Comparison of ENCODE assay signal across 1 cellular context in the genomic region with DNA sequence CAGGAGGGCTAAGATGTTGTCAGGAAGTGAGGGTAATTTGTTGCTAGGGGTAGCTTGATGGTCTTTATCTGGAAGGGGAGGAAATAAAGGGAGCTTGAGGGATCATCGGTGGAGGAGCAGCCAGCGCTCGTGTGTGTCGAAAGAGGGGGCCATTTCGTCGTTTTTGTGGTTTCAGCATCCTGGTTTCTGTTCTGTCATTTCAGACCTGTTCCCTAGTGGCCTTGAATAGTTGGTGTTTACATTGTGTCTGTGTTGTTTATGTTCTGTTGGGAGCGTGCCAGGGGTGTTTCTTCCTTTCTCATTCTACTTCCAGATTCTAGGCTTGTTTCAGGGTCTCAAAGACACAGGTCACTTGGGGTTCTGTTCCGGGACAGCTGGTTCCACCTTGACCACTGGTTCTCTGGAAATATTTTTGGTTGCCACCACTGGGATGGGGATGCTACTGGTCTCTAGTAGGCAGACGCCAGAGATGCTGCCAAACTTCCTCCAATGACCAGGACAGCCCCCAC.
TF ChIP-seq lines count a peak whose summit lies in the region.

No MANE protein-coding gene starts in this region.

TF ChIP-seq in HepG2, 621 proteins besides CTCF, POLR2A, EP300 and RAD21 (continued from another document and continues in another):
- TF ChIP-seq, protein P1, sequence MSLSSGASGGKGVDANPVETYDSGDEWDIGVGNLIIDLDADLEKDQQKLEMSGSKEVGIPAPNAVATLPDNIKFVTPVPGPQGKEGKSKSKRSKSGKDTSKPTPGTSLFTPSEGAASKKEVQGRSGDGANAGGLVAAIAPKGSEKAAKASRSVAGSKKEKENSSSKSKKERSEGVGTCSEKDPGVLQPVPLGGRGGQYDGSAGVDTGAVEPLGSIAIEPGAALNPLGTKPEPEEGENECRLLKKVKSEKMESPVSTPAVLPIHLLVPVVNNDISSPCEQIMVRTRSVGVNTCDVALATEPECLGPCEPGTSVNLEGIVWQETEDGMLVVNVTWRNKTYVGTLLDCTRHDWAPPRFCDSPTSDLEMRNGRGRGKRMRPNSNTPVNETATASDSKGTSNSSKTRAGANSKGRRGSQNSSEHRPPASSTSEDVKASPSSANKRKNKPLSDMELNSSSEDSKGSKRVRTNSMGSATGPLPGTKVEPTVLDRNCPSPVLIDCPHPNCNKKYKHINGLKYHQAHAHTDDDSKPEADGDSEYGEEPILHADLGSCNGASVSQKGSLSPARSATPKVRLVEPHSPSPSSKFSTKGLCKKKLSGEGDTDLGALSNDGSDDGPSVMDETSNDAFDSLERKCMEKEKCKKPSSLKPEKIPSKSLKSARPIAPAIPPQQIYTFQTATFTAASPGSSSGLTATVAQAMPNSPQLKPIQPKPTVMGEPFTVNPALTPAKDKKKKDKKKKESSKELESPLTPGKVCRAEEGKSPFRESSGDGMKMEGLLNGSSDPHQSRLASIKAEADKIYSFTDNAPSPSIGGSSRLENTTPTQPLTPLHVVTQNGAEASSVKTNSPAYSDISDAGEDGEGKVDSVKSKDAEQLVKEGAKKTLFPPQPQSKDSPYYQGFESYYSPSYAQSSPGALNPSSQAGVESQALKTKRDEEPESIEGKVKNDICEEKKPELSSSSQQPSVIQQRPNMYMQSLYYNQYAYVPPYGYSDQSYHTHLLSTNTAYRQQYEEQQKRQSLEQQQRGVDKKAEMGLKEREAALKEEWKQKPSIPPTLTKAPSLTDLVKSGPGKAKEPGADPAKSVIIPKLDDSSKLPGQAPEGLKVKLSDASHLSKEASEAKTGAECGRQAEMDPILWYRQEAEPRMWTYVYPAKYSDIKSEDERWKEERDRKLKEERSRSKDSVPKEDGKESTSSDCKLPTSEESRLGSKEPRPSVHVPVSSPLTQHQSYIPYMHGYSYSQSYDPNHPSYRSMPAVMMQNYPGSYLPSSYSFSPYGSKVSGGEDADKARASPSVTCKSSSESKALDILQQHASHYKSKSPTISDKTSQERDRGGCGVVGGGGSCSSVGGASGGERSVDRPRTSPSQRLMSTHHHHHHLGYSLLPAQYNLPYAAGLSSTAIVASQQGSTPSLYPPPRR (CRISPR knock-in tag; IDR thresholded peaks at IDR 0.05; ENCODE audit: borderline replicate concordance) = peak; percentile 44; the same call in 1 of the 2 replicates
- TF ChIP-seq BHLHE40 (IDR thresholded peaks at IDR 0.05; ENCODE audit: low read length) (peak; percentile 64; the same call in 1 of the 2 replicates), ZNF850 (CRISPR knock-in tag; conservative IDR thresholded peaks at IDR 0.05) (no peak), NFKB2 (CRISPR knock-in tag; IDR thresholded peaks at IDR 0.05; ENCODE audit: borderline replicate concordance) (no peak), EED (CRISPR knock-in tag; IDR thresholded peaks at IDR 0.05) (peak; percentile 48; the same call in 1 of the 2 replicates), ZKSCAN1 (IDR thresholded peaks at IDR 0.05; ENCODE audit: low read length) (no peak), ZNF644 (CRISPR knock-in tag; IDR thresholded peaks at IDR 0.05; ENCODE audit: low read depth) (0 out of 2 replicates have a peak, but pooled peaks have one; percentile 32), ZNF792 (CRISPR knock-in tag; IDR thresholded peaks at IDR 0.05) (peak; percentile 44; the same call in 1 of the 2 replicates), ZNF547 (CRISPR knock-in tag; IDR thresholded peaks at IDR 0.05) (0 out of 2 replicates have a peak, but pooled peaks have one; percentile 35), MED1 (CRISPR knock-in tag; IDR thresholded peaks at IDR 0.05) (peak; percentile 78), LCORL (IDR thresholded peaks at IDR 0.05) (no peak; the same call in 1 of the 2 replicates), LCORL (CRISPR knock-in tag; IDR thresholded peaks at IDR 0.05) (peak; percentile 90), NR2C2 (CRISPR knock-in tag; IDR thresholded peaks at IDR 0.05; ENCODE audit: borderline replicate concordance) (peak; percentile 35; the same call in 1 of the 2 replicates), AKNA (CRISPR knock-in tag; IDR thresholded peaks at IDR 0.05; ENCODE audit: borderline replicate concordance) (no peak), ZNF331 (CRISPR knock-in tag; IDR thresholded peaks at IDR 0.05) (peak; percentile 66; the same call in 1 of the 2 replicates), ZMYM4 (CRISPR knock-in tag; IDR thresholded peaks at IDR 0.05) (peak; percentile 44; the same call in 1 of the 2 replicates), FOXK1 (CRISPR knock-in tag; IDR thresholded peaks at IDR 0.05; ENCODE audit: borderline replicate concordance, low read depth) (peak; percentile 99), HMGA1 (CRISPR knock-in tag; conservative IDR thresholded peaks at IDR 0.05) (no peak), ZNF615 (CRISPR knock-in tag; IDR thresholded peaks at IDR 0.05; ENCODE audit: borderline replicate concordance) (no peak), CENPBD1 (CRISPR knock-in tag; IDR thresholded peaks at IDR 0.05; ENCODE audit: borderline replicate concordance, low read depth) (no peak), PPARG (CRISPR knock-in tag; conservative IDR thresholded peaks at IDR 0.05) (0 out of 2 replicates have a peak, but pooled peaks have one; percentile 54), ZNF780A (CRISPR knock-in tag; IDR thresholded peaks at IDR 0.05) (no peak), HNF4A (CRISPR knock-in tag; IDR thresholded peaks at IDR 0.05) (peak; percentile 25; the same call in 1 of the 2 replicates), HMG20A (CRISPR knock-in tag; IDR thresholded peaks at IDR 0.05; ENCODE audit: borderline replicate concordance) (peak; percentile 56; the same call in 1 of the 2 replicates), ZFP36L1 (CRISPR knock-in tag; IDR thresholded peaks at IDR 0.05) (no peak), HOMEZ (CRISPR knock-in tag; IDR thresholded peaks at IDR 0.05; ENCODE audit: low read depth) (peak; percentile 66; the same call in 1 of the 2 replicates), POLR2AphosphoS5 (IDR thresholded peaks at IDR 0.05; ENCODE audit: low read depth, low read length) (no peak), FOXA3 (CRISPR knock-in tag; IDR thresholded peaks at IDR 0.05) (peak; percentile 98), KLF9 (CRISPR knock-in tag; IDR thresholded peaks at IDR 0.05; ENCODE audit: low read depth) (no peak), ZNF230 (CRISPR knock-in tag; IDR thresholded peaks at IDR 0.05) (no peak)
- TF ChIP-seq, protein P2, sequence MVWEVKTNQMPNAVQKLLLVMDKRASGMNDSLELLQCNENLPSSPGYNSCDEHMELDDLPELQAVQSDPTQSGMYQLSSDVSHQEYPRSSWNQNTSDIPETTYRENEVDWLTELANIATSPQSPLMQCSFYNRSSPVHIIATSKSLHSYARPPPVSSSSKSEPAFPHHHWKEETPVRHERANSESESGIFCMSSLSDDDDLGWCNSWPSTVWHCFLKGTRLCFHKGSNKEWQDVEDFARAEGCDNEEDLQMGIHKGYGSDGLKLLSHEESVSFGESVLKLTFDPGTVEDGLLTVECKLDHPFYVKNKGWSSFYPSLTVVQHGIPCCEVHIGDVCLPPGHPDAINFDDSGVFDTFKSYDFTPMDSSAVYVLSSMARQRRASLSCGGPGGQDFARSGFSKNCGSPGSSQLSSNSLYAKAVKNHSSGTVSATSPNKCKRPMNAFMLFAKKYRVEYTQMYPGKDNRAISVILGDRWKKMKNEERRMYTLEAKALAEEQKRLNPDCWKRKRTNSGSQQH (CRISPR knock-in tag; IDR thresholded peaks at IDR 0.05; ENCODE audit: low read depth) = peak; percentile 46; the same call in 1 of the 2 replicates
- TF ChIP-seq, protein P3, sequence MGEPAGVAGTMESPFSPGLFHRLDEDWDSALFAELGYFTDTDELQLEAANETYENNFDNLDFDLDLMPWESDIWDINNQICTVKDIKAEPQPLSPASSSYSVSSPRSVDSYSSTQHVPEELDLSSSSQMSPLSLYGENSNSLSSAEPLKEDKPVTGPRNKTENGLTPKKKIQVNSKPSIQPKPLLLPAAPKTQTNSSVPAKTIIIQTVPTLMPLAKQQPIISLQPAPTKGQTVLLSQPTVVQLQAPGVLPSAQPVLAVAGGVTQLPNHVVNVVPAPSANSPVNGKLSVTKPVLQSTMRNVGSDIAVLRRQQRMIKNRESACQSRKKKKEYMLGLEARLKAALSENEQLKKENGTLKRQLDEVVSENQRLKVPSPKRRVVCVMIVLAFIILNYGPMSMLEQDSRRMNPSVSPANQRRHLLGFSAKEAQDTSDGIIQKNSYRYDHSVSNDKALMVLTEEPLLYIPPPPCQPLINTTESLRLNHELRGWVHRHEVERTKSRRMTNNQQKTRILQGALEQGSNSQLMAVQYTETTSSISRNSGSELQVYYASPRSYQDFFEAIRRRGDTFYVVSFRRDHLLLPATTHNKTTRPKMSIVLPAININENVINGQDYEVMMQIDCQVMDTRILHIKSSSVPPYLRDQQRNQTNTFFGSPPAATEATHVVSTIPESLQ (CRISPR knock-in tag; conservative IDR thresholded peaks at IDR 0.05) = no peak
- TF ChIP-seq, protein P4, sequence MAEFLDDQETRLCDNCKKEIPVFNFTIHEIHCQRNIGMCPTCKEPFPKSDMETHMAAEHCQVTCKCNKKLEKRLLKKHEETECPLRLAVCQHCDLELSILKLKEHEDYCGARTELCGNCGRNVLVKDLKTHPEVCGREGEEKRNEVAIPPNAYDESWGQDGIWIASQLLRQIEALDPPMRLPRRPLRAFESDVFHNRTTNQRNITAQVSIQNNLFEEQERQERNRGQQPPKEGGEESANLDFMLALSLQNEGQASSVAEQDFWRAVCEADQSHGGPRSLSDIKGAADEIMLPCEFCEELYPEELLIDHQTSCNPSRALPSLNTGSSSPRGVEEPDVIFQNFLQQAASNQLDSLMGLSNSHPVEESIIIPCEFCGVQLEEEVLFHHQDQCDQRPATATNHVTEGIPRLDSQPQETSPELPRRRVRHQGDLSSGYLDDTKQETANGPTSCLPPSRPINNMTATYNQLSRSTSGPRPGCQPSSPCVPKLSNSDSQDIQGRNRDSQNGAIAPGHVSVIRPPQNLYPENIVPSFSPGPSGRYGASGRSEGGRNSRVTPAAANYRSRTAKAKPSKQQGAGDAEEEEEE (CRISPR knock-in tag; IDR thresholded peaks at IDR 0.05; ENCODE audit: borderline replicate concordance) = peak; percentile 59; the same call in 1 of the 2 replicates
- TF ChIP-seq, protein P5, sequence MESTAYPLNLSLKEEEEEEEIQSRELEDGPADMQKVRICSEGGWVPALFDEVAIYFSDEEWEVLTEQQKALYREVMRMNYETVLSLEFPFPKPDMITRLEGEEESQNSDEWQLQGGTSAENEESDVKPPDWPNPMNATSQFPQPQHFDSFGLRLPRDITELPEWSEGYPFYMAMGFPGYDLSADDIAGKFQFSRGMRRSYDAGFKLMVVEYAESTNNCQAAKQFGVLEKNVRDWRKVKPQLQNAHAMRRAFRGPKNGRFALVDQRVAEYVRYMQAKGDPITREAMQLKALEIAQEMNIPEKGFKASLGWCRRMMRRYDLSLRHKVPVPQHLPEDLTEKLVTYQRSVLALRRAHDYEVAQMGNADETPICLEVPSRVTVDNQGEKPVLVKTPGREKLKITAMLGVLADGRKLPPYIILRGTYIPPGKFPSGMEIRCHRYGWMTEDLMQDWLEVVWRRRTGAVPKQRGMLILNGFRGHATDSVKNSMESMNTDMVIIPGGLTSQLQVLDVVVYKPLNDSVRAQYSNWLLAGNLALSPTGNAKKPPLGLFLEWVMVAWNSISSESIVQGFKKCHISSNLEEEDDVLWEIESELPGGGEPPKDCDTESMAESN (CRISPR knock-in tag; conservative IDR thresholded peaks at IDR 0.05) = no peak
- TF ChIP-seq, protein P6, sequence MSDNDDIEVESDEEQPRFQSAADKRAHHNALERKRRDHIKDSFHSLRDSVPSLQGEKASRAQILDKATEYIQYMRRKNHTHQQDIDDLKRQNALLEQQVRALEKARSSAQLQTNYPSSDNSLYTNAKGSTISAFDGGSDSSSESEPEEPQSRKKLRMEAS (IDR thresholded peaks at IDR 0.05) = 0 out of 2 replicates have a peak, but pooled peaks have one; percentile 25
- TF ChIP-seq, protein P7, sequence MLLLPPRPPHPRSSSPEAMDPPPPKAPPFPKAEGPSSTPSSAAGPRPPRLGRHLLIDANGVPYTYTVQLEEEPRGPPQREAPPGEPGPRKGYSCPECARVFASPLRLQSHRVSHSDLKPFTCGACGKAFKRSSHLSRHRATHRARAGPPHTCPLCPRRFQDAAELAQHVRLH (CRISPR knock-in tag; IDR thresholded peaks at IDR 0.05; ENCODE audit: borderline replicate concordance, low read depth) = peak; percentile 62; the same call in 1 of the 2 replicates
